20 cellular contexts compared by ENCODE assay signal in the genomic region with DNA sequence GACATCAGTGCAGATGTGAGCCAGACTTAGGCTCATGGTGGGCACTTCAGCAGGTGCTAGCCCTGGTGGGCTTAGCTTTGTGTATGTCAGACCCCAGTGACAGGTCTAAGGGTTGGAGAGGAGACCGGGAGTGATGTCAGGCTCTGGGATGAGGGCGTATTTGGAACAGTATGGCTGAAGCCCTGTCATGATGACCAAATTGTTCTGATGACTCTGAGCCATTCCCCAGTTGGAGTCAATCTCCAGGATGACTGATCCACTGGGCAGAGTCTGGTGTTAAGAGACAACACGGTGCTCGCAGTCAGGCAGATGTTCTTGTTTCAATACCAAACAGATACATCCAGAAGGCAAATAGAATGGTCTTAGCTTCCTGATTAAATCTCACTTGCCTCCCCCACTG.
"Had no signal": no experiment of that assay in that cellular context is flagged by ENCODE, and none has a peak within 500 bp of the region (broad histone marks: within the 10 kb centered on the region; RNA-seq: fewer than 3 reads in every experiment).

No MANE protein-coding gene starts in this region.

- H3K27ac Mint-ChIP-seq: activated naive CD4-positive, alpha-beta T cell treated with anti-CD3 and anti-CD28 coated beads, Interleukin-2, amount 50 U/mL, for 24 hours; naive B cell; progenitor cell of endocrine pancreas; stimulated activated naive CD8-positive, alpha-beta T cell treated with anti-CD3 and anti-CD28 coated beads, Interleukin-15, amount 100 ng/mL, for 72 hours; T-helper 2 cell treated with Interferon-gamma antibody and Interleukin-4, amounts not matched to agents 5 μg/mL and 100 μg/mL, for 36 hours had no signal

- H3K9me3 Mint-ChIP-seq: neural crest cell had no signal

- H3K27ac ChIP-seq: right atrium auricular region, thoracic aorta, upper lobe of left lung had no signal

- H3K27me3 Mint-ChIP-seq: activated naive CD4-positive, alpha-beta T cell treated with anti-CD3 and anti-CD28 coated beads, Interleukin-2, amount 50 U/mL, for 24 hours; brain; stimulated activated naive CD8-positive, alpha-beta T cell treated with anti-CD3 and anti-CD28 coated beads, Interleukin-15, amount 100 ng/mL, for 72 hours had no signal

- H3K4me3 Mint-ChIP-seq: activated naive CD4-positive, alpha-beta T cell treated with anti-CD3 and anti-CD28 coated beads, Interleukin-2, amount 50 U/mL, for 24 hours; naive B cell; neural crest cell; stimulated activated naive CD8-positive, alpha-beta T cell treated with anti-CD3 and anti-CD28 coated beads, Interleukin-15, amount 100 ng/mL, for 72 hours; T-helper 2 cell treated with Interferon-gamma antibody and Interleukin-4, amounts not matched to agents 5 μg/mL and 100 μg/mL, for 36 hours had no signal

- H3K36me3 Mint-ChIP-seq: activated naive CD4-positive, alpha-beta T cell treated with anti-CD3 and anti-CD28 coated beads, Interleukin-2, amount 50 U/mL, for 24 hours; naive B cell had no signal

- ATAC-seq: SK-N-SH treated with all-trans-retinoic acid at 6 μM for 48 hours; stimulated activated naive CD8-positive, alpha-beta T cell treated with anti-CD3 and anti-CD28 coated beads, Interleukin-15, amount 100 ng/mL, for 72 hours had no signal

- DNase-seq: activated CD4-positive, alpha-beta T cell treated with anti-CD3 and anti-CD28 coated beads for 1 hour; activated CD4-positive, alpha-beta T cell treated with anti-CD3 and anti-CD28 coated beads, Interleukin-2, amount 50 U/mL, for 1 hour; activated gamma-delta T cell treated with Interleukin-2 at 50 U/mL for 16 hours; activated T-cell treated with anti-CD3 and anti-CD28 coated beads, Interleukin-2, amount 50 U/mL, for 1 hour; aorta; dermis blood vessel endothelial cell; effector memory CD4-positive, alpha-beta T cell; left cardiac atrium; mesenchymal stem cell; naive B cell; stimulated activated naive CD8-positive, alpha-beta T cell treated with anti-CD3 and anti-CD28 coated beads, Interleukin-15, amount 100 ng/mL, for 72 hours; upper lobe of left lung had no signal

- H3K4me1 Mint-ChIP-seq: activated naive CD4-positive, alpha-beta T cell treated with anti-CD3 and anti-CD28 coated beads, Interleukin-2, amount 50 U/mL, for 24 hours; naive B cell; stimulated activated naive CD8-positive, alpha-beta T cell treated with anti-CD3 and anti-CD28 coated beads, Interleukin-15, amount 100 ng/mL, for 72 hours had no signal
